Comparison of ENCODE assay signal across 2 cellular contexts in the genomic region with DNA sequence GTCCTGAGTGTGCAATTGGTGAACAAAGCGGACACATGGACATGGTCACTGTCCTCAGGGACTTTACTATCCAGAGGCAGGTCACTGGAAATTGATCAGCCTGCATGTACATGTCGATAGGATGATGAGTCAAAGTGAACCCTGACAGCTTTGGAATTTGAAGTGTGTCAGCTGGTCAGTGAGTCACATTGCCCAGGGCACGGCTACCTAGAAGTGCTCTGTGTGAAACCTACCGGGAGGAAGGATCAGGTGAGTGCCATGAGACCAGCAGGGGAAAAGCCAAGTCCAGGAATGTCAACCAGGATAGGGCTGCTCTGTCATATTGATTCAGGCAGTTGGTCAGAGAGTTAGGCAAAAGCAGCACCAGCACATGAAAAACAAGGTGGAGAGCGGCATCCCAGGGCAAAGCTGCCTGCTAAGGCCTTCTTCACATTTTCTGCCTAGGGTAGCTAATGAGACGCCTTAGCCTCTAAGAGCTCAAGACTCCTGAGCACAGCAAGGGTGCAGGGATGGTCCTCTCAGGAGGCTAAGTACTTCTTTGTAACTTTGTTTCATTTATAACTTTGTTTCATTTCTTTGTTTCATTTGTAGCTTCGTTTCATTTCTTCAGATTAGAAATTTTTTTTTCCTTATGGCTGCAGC.
TF ChIP-seq lines count a peak whose summit lies in the region.

No MANE protein-coding gene starts in this region.

TF ChIP-seq in GM23338, 12 proteins besides CTCF, POLR2A, EP300 and RAD21 (continued from another document):
- TF ChIP-seq NANOG (IDR thresholded peaks at IDR 0.05; ENCODE audit: borderline replicate concordance) (no peak), STAT1 (IDR thresholded peaks at IDR 0.05; ENCODE audit: unreplicated experiment) (no peak), ZNF114 (CRISPR knock-in tag; IDR thresholded peaks at IDR 0.05) (no peak), EZH2phosphoT487 (IDR thresholded peaks at IDR 0.05; ENCODE audit: unreplicated experiment) (no peak), JUNB (IDR thresholded peaks at IDR 0.05; ENCODE audit: unreplicated experiment) (no peak), EZH2 (IDR thresholded peaks at IDR 0.05; ENCODE audit: low read depth, unreplicated experiment) (no peak), POLR2AphosphoS5 (IDR thresholded peaks at IDR 0.05; ENCODE audit: low read depth) (no peak)
- TF ChIP-seq, protein P1, sequence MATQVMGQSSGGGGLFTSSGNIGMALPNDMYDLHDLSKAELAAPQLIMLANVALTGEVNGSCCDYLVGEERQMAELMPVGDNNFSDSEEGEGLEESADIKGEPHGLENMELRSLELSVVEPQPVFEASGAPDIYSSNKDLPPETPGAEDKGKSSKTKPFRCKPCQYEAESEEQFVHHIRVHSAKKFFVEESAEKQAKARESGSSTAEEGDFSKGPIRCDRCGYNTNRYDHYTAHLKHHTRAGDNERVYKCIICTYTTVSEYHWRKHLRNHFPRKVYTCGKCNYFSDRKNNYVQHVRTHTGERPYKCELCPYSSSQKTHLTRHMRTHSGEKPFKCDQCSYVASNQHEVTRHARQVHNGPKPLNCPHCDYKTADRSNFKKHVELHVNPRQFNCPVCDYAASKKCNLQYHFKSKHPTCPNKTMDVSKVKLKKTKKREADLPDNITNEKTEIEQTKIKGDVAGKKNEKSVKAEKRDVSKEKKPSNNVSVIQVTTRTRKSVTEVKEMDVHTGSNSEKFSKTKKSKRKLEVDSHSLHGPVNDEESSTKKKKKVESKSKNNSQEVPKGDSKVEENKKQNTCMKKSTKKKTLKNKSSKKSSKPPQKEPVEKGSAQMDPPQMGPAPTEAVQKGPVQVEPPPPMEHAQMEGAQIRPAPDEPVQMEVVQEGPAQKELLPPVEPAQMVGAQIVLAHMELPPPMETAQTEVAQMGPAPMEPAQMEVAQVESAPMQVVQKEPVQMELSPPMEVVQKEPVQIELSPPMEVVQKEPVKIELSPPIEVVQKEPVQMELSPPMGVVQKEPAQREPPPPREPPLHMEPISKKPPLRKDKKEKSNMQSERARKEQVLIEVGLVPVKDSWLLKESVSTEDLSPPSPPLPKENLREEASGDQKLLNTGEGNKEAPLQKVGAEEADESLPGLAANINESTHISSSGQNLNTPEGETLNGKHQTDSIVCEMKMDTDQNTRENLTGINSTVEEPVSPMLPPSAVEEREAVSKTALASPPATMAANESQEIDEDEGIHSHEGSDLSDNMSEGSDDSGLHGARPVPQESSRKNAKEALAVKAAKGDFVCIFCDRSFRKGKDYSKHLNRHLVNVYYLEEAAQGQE (IDR thresholded peaks at IDR 0.05; ENCODE audit: unreplicated experiment) = no peak

TF ChIP-seq in liver, 16 proteins besides CTCF, POLR2A, EP300 and RAD21 (continued from another document):
- TF ChIP-seq EGR1 (IDR thresholded peaks at IDR 0.05; ENCODE audit: low read depth in 2 of 2) = peak in 1 of 2 donors; percentile 80
- TF ChIP-seq, protein P1 (IDR thresholded peaks at IDR 0.05) = peak; percentile 94
- no peak for TF ChIP-seq NR2F2 (IDR thresholded peaks at IDR 0.05)
- peak; percentile 86 for TF ChIP-seq YY1 (IDR thresholded peaks at IDR 0.05)
- peak in 1 of 2 donors; percentile 58 for TF ChIP-seq GABPA (IDR thresholded peaks at IDR 0.05 in 1 of 2, conservative IDR thresholded peaks at IDR 0.05 in 1 of 2)
- TF ChIP-seq SP1 (IDR thresholded peaks at IDR 0.05) = peak; percentile 69
- peak; percentile 77 to 98 for TF ChIP-seq JUND (IDR thresholded peaks at IDR 0.05)
- TF ChIP-seq RXRA (IDR thresholded peaks at IDR 0.05) = peak; percentile 69 to 99
- TF ChIP-seq, protein P2, sequence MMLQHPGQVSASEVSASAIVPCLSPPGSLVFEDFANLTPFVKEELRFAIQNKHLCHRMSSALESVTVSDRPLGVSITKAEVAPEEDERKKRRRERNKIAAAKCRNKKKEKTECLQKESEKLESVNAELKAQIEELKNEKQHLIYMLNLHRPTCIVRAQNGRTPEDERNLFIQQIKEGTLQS (IDR thresholded peaks at IDR 0.05) = no peak
- TF ChIP-seq HNF4A (conservative IDR thresholded peaks at IDR 0.05) = peak; percentile 73 to 96
- TF ChIP-seq FOXA1 (IDR thresholded peaks at IDR 0.05) = peak; percentile 94
- TF ChIP-seq, protein P3, sequence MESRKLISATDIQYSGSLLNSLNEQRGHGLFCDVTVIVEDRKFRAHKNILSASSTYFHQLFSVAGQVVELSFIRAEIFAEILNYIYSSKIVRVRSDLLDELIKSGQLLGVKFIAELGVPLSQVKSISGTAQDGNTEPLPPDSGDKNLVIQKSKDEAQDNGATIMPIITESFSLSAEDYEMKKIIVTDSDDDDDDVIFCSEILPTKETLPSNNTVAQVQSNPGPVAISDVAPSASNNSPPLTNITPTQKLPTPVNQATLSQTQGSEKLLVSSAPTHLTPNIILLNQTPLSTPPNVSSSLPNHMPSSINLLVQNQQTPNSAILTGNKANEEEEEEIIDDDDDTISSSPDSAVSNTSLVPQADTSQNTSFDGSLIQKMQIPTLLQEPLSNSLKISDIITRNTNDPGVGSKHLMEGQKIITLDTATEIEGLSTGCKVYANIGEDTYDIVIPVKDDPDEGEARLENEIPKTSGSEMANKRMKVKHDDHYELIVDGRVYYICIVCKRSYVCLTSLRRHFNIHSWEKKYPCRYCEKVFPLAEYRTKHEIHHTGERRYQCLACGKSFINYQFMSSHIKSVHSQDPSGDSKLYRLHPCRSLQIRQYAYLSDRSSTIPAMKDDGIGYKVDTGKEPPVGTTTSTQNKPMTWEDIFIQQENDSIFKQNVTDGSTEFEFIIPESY (IDR thresholded peaks at IDR 0.05) = peak; percentile 93
- TF ChIP-seq, protein P4, sequence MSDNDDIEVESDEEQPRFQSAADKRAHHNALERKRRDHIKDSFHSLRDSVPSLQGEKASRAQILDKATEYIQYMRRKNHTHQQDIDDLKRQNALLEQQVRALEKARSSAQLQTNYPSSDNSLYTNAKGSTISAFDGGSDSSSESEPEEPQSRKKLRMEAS (IDR thresholded peaks at IDR 0.05) = peak; percentile 92
- peak; percentile 96 for TF ChIP-seq FOXA2 (IDR thresholded peaks at IDR 0.05)
TF ChIP-seq in liver: peak in this region for 12.
